In the genomic region with DNA sequence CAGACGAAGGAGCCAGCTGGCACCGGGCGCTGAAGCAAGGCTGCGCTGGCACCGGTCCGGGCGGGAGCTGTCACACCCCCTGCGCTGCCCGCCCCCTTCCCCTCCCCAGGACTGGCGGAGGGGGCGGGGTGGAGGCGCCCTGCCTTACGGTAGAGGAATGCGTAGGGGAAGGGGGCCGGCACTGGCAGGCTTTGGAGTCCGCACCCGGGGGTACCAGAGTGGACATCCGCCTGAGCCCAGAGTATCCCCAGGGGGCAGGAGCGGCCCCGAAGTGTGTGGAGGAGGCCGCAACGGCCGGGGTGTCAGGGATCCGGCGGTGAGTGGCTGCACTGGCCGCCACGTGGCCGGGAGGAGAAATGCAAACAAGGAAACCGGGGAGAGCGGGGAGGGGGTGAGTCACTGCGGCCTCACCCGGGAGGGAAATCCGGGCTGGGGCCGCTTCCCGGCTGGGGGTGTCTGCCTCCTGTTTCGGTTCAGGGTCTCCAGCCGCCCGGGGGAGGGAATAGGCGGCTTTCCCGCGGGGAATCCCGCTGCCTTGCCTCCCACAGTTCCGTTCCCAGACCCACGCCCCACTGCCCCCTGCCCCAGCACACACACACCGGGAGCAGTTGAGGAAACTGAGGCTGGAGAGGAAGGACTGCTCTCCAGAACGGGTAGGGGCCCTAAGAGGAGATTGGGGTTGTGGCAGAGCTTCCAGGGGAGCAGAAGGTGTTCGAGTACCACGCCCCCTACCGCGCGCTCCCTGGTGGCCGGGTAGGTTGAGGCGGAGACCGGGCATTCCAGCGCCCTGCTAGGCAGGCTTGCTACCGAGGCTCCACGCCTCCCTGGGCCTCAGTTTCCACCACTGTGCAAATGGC, we compare ENCODE assay signal across 8 cellular contexts. TPM values are rescaled to one million over a fixed set of nuclear protein-coding genes. Genes with fewer than 3 reads are reported as not detected.
DNase-seq lines count a peak whose midpoint lies in the region; ATAC-seq and TF ChIP-seq lines count a peak whose summit lies in the region.

TSS of gene RAPGEF3 (minus strand) at position 47 of the 857 bp plus-strand sequence. CDS start 324 bp downstream, outside the sequence.

- POLR2A ChIA-PET in WTC11 (lab: Charles Lee) = interaction anchor here (0.8 to 2.1 kb wide), 5 partner anchors 8 to 62 kb away, joined by 3 to 6 read pairs (median 4); partner anchors contain the start of gene SLC48A1

- H3K4me3 ChIP-seq in GM12864 (ENCODE audit: low read depth, low read length) = peak within 1 kb of the TSS; percentile 57
- peak within 1 kb of the TSS; percentile 42 to 72 (median 56) for H3K4me3 ChIP-seq in spleen

- peak; percentile 52 for ATAC-seq in HG02623 (IDR thresholded peaks at IDR 0.05; ENCODE audit: unreplicated experiment)
- ATAC-seq in WTC11 = peak; percentile 79
- no peak for ATAC-seq in GM18870 (IDR thresholded peaks at IDR 0.05; ENCODE audit: unreplicated experiment)

- peak within 1 kb of the TSS; percentile 67 for H3K4me3 Mint-ChIP-seq in WTC11

- CTCF ChIA-PET in WTC11 (lab: Charles Lee) = interaction anchor here (0.6 to 10.5 kb wide), 22 partner anchors 9 to 242 kb away, joined by 3 to 173 read pairs (median 5); partner anchors contain the start of genes HDAC7, RPAP3, SLC48A1 and TMEM106C

- H3K36me3 ChIP-seq in spleen = no peaks in the 10 kb centered on the region

- TF ChIP-seq POLR2A in spleen (IDR thresholded peaks at IDR 0.05) = peak in 1 of 3 donors; percentile 25

- no peaks in the 10 kb centered on the region for H3K9me3 Mint-ChIP-seq in WTC11

- H3K9me3 ChIP-seq in spleen = no peaks in the 10 kb centered on the region

- no peaks in the 10 kb centered on the region for H3K36me3 Mint-ChIP-seq in WTC11

- no peak within 1 kb of the TSS for H3K27ac Mint-ChIP-seq in WTC11

- peak within 1 kb of the TSS; percentile 52 to 89 (median 79) for H3K27ac ChIP-seq in spleen

- TF ChIP-seq CTCF in GM12864 (IDR thresholded peaks at IDR 0.05; ENCODE audit: low read depth, low read length, missing control alignments) (peak; percentile 64), WTC11 (IDR thresholded peaks at IDR 0.05) (no peak; the same call in 1 of the 2 replicates), spleen (IDR thresholded peaks at IDR 0.05 in 8 of 11, conservative IDR thresholded peaks at IDR 0.05 in 3 of 11) (peak; percentile 12 to 74 (median 51))

- no peaks in the 10 kb centered on the region for H3K27me3 ChIP-seq in spleen (replicated peaks in 1 of 7)

- no peaks in the 10 kb centered on the region; the same call in 1 of the 2 replicates for H3K27me3 Mint-ChIP-seq in WTC11 (ENCODE audit: low read depth)

- DNase-seq in GM12864 (ENCODE audit: low read depth) (no peak), NCI-H146 treated with DMSO at 0.1 percent for 48 hours (lab: John Stamatoyannopoulos, UW; ENCODE audit: unreplicated experiment) (peak; percentile 50), WTC11 (ENCODE audit: low spot score) (peak; percentile 74), iris pigment epithelial cell (ENCODE audit: low read depth) (peak; percentile 83), spleen (peak; percentile 94)
- peak; percentile 67 for DNase-seq in central memory CD4-positive, alpha-beta T cell

- 1 to 3% (median 1%) methylated on average over 31 to 57 of the region's 57 CpGs for WGBS in spleen, 5 donors

- H3K4me1 ChIP-seq in spleen = peaks cover 22 to 86% (median 71%) of the 10 kb centered on the region in 6 donors

- peaks cover 53% of the 10 kb centered on the region for H3K4me1 Mint-ChIP-seq in WTC11

- intact Hi-C loops in spleen (cut with DNase I; ENCODE audit: low total_unique reads) = no loop called here

TF ChIP-seq in WTC11, 78 proteins besides CTCF, POLR2A, EP300 and RAD21 (continues in another document):
- TF ChIP-seq PREB (CRISPR knock-in tag; IDR thresholded peaks at IDR 0.05; ENCODE audit: borderline replicate concordance) (no peak), JUN (CRISPR knock-in tag; IDR thresholded peaks at IDR 0.05) (no peak), NR2C2 (CRISPR knock-in tag; IDR thresholded peaks at IDR 0.05) (no peak), MLX (CRISPR knock-in tag; IDR thresholded peaks at IDR 0.05) (no peak), AR (CRISPR knock-in tag; IDR thresholded peaks at IDR 0.05) (no peak), ZNF423 (CRISPR knock-in tag; IDR thresholded peaks at IDR 0.05) (peak; percentile 57; the same call in 1 of the 2 replicates), ELF4 (CRISPR knock-in tag; IDR thresholded peaks at IDR 0.05; ENCODE audit: low read depth) (no peak), ZNF317 (CRISPR knock-in tag; IDR thresholded peaks at IDR 0.05; ENCODE audit: borderline replicate concordance, low read depth) (no peak), SP1 (CRISPR knock-in tag; conservative IDR thresholded peaks at IDR 0.05) (peak; percentile 19; the same call in 1 of the 2 replicates)
- TF ChIP-seq, protein P1, sequence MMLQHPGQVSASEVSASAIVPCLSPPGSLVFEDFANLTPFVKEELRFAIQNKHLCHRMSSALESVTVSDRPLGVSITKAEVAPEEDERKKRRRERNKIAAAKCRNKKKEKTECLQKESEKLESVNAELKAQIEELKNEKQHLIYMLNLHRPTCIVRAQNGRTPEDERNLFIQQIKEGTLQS (CRISPR knock-in tag; conservative IDR thresholded peaks at IDR 0.05) = no peak
- TF ChIP-seq, protein P2, sequence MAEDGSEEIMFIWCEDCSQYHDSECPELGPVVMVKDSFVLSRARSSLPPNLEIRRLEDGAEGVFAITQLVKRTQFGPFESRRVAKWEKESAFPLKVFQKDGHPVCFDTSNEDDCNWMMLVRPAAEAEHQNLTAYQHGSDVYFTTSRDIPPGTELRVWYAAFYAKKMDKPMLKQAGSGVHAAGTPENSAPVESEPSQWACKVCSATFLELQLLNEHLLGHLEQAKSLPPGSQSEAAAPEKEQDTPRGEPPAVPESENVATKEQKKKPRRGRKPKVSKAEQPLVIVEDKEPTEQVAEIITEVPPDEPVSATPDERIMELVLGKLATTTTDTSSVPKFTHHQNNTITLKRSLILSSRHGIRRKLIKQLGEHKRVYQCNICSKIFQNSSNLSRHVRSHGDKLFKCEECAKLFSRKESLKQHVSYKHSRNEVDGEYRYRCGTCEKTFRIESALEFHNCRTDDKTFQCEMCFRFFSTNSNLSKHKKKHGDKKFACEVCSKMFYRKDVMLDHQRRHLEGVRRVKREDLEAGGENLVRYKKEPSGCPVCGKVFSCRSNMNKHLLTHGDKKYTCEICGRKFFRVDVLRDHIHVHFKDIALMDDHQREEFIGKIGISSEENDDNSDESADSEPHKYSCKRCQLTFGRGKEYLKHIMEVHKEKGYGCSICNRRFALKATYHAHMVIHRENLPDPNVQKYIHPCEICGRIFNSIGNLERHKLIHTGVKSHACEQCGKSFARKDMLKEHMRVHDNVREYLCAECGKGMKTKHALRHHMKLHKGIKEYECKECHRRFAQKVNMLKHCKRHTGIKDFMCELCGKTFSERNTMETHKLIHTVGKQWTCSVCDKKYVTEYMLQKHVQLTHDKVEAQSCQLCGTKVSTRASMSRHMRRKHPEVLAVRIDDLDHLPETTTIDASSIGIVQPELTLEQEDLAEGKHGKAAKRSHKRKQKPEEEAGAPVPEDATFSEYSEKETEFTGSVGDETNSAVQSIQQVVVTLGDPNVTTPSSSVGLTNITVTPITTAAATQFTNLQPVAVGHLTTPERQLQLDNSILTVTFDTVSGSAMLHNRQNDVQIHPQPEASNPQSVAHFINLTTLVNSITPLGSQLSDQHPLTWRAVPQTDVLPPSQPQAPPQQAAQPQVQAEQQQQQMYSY (CRISPR knock-in tag; IDR thresholded peaks at IDR 0.05) = no peak
- TF ChIP-seq, protein P3, sequence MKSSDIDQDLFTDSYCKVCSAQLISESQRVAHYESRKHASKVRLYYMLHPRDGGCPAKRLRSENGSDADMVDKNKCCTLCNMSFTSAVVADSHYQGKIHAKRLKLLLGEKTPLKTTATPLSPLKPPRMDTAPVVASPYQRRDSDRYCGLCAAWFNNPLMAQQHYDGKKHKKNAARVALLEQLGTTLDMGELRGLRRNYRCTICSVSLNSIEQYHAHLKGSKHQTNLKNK (CRISPR knock-in tag; IDR thresholded peaks at IDR 0.05) = no peak

RNA-seq across cellular contexts. Expression of gene RAPGEF3, which starts in this region (rescaled TPM):
- total RNA-seq in WTC11 (2021) (9.0 to 13.3 TPM (median 9.7 TPM) in 3 replicates), spleen (10 to 100 TPM; 50.6 to 84.3 (median 57.8) TPM)
- polyA plus RNA-seq in spleen = 100 to 1,000 TPM in 1 of 3 donors, 10 to 100 TPM in 2; 21.4 to 116 (median 64.3) TPM
